9 cellular contexts compared by ENCODE assay signal in the genomic region with DNA sequence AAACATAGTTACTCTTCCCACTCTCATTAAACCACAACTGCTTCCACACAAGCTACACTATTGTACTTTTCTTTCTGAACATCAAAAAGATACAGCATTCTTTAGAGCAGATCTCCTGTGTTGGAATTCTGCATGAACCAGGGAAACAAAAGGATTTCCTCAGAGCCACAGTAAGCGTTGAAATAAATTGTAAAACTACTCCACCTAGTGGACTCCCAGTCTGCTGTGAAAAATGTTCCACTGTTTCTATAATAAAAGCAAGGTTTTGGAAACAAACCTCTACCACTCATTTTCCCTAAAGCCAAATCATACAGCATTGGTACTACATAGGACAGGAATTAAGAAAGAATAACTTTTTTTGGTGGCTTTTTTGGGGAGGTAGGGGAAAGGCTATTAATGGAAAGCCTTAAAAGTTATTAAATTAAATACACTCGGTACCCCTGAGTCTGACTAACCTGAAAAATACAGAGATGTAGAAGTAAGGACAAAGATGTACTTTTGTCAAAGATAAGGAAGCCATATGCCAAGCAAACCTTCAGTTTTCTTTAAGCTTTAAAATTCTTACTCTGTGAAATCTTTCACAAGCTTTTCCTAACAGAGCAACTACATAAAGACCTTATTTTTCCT. TPM values are rescaled to one million over a fixed set of nuclear protein-coding genes. Genes with fewer than 3 reads are reported as not detected.
DNase-seq lines count a peak whose midpoint lies in the region; ATAC-seq, FAIRE-seq and TF ChIP-seq lines count a peak whose summit lies in the region.
"Had no signal": no experiment of that assay in that cellular context is flagged by ENCODE, and none has a peak within 500 bp of the region (broad histone marks: within the 10 kb centered on the region; RNA-seq: fewer than 3 reads in every experiment).

No MANE protein-coding gene starts in this region.

- peaks cover 9% of the 10 kb centered on the region for H3K4me1 ChIP-seq in neuron (ENCODE audit: insufficient read depth, low read length)

- no peak overlapping the region for H3K4me3 ChIP-seq in fibroblast of mammary gland (ENCODE audit: control insufficient read depth, low read depth, low read length)
- H3K4me3 ChIP-seq in neuron (ENCODE audit: low read length), result no peak overlapping the region

- H3K36me3 ChIP-seq in neuron (ENCODE audit: insufficient read depth, low read length), result peaks cover 35% of the 10 kb centered on the region

- ATAC-seq in GM21367 (IDR thresholded peaks at IDR 0.05; ENCODE audit: unreplicated experiment), result no peak
- ATAC-seq: naive thymus-derived CD8-positive, alpha-beta T cell had no signal

- peak; percentile 35 for FAIRE-seq in D721Med (lab: Jason Lieb, UNC)

- peak overlapping the region; percentile 13 for H2AFZ ChIP-seq in neuron (ENCODE audit: low read depth, low read length)

- H3K9me3 ChIP-seq in neuron (ENCODE audit: low read length), result peaks cover 1% of the 10 kb centered on the region

- TF ChIP-seq CTCF in D721Med (IDR thresholded peaks at IDR 0.05; ENCODE audit: insufficient read depth, missing control alignments) (peak; percentile 82), fibroblast of mammary gland (conservative IDR thresholded peaks at IDR 0.05; ENCODE audit: control insufficient read depth, insufficient read depth, low read depth, low read length) (peak; percentile 86)

- DNase-seq in D721Med (ENCODE audit: insufficient read length, low spot score) (no peak), HuH-7.5 (ENCODE audit: low spot score) (peak; percentile 11), RPMI8226 (peak; percentile 10), fibroblast of mammary gland (ENCODE audit: low read depth) (peak; percentile 70), mesenteric fat pad (ENCODE audit: low spot score) (no peak)
- DNase-seq in activated CD4-positive, CD25-positive, alpha-beta regulatory T cell treated with anti-CD3 and anti-CD28 coated beads, Interleukin-2, amount 50 U/mL, for 72 hours, result no peak

- no peaks in the 10 kb centered on the region for H3K27me3 ChIP-seq in neuron (ENCODE audit: insufficient read depth, low read length)

RNA-seq across cellular contexts. Expression of a gene that starts 19.3 kb away (rescaled TPM):
- 5.2 TPM for total RNA-seq in mesenteric fat pad

RNA-seq across cellular contexts. Expression of a gene that starts 19.4 kb away (rescaled TPM):
- total RNA-seq in mesenteric fat pad, result 15.3 TPM

Comparison
In these comparisons a context has a peak if more than half of its experiments do, and no peak if none do; other contexts are left out.
1. DNase-seq: peak in HuH-7.5 (single experiment), RPMI8226 (single experiment) and fibroblast of mammary gland (single experiment); none in D721Med (single experiment), activated CD4-positive, CD25-positive, alpha-beta regulatory T cell treated with anti-CD3 and anti-CD28 coated beads, Interleukin-2, amount 50 U/mL, for 72 hours (single experiment) and mesenteric fat pad (single experiment).